In the genomic region with DNA sequence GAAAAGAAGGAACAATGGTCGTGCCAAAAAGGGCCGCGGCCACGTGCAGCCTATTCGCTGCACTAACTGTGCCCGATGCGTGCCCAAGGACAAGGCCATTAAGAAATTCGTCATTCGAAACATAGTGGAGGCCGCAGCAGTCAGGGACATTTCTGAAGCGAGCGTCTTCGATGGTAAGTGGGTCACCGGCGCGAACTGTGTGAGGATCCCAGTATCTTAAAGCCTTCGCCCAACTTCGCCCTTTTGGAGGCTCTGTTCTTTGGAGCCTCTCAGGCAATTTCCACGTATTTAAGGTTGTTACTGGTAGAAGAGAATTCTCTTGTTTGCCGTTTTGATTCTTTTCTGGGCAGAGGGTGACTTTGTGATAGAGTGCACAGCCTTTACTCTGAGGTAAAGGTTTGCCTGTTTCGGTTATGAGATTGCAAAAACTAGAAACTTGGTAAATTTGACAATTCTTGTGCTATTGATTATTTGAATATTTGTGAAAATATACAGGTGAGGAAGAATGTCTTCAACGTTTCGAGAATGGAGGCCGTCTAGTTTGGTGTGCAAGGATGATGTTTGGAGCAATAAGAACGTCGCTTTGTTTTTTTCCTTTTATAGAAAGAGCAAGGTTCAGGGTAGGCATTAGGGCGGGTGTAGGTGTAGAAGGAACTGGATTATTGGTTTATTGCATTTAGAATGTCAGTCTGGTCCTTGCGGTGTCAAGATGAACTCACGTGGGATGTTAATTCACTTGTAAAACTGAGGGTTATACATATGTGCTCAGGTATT, we compare ENCODE assay signal across 8 cellular contexts. TPM values are rescaled to one million over a fixed set of nuclear protein-coding genes. Genes with fewer than 3 reads are reported as not detected.
DNase-seq lines count a peak whose midpoint lies in the region; TF ChIP-seq lines count a peak whose summit lies in the region.

No MANE protein-coding gene starts in this region.

- no CpG with 5 or more reads among the region's 29 CpGs for WGBS in neuronal stem cell (ENCODE audit: extremely low coverage in 2 of 2, insufficient read length in 2 of 2, insufficient replicate concordance in 1 of 2), 2 donors

- peaks cover 18 to 51% (median 26%) of the 10 kb centered on the region in 4 donors for H3K4me1 Mint-ChIP-seq in CD4-positive, alpha-beta memory T cell

- H3K4me1 ChIP-seq in CD4-positive, alpha-beta memory T cell (ENCODE audit: insufficient read depth, low read length), result peaks cover 23% of the 10 kb centered on the region
- peaks cover 29% of the 10 kb centered on the region for H3K4me1 ChIP-seq in OCI-LY3 (ENCODE audit: low read length)
- peaks cover 7% of the 10 kb centered on the region for H3K4me1 ChIP-seq in endocrine pancreas (ENCODE audit: control insufficient read depth, insufficient read depth, low read length)
- H3K4me1 ChIP-seq in neuronal stem cell (ENCODE audit: control insufficient read depth in 2 of 2, insufficient read depth in 1 of 2, low read depth in 1 of 2, low read length in 2 of 2), result peaks cover 5 to 18% of the 10 kb centered on the region in 2 donors

- H3K79me2 ChIP-seq in OCI-LY3 (ENCODE audit: low read length), result peaks cover 23% of the 10 kb centered on the region

- no peak overlapping the region for H4K8ac ChIP-seq in neuronal stem cell (ENCODE audit: low read depth, low read length)

- peaks cover 0 to 3% (median 0%) of the 10 kb centered on the region in 8 donors for H3K9me3 Mint-ChIP-seq in CD4-positive, alpha-beta memory T cell

- H2BK120ac ChIP-seq in neuronal stem cell (ENCODE audit: low read depth, low read length), result no peak overlapping the region

- H3K14ac ChIP-seq in neuronal stem cell (ENCODE audit: low read length), result no peak overlapping the region

- no peak overlapping the region for H3K4ac ChIP-seq in neuronal stem cell (ENCODE audit: low read length)

- CTCF ChIA-PET in CD4-positive, alpha-beta memory T cell (lab: Charles Lee; ENCODE audit: partially characterized antibody), result no interaction called here
- CTCF ChIA-PET in GM10248 (lab: Yijun Ruan, JAX), result interaction anchor here (4.7 kb wide), 1 partner anchor 46 kb away, joined by 31 read pairs; a partner anchor contains a TSS

- H3K27ac Mint-ChIP-seq in CD4-positive, alpha-beta memory T cell, result peak overlapping the region; percentile 96 to 100 (median 99)

- H2BK5ac ChIP-seq in neuronal stem cell (ENCODE audit: low read length), result no peak overlapping the region

- TF ChIP-seq CTCF in OCI-LY3 (IDR thresholded peaks at IDR 0.05; ENCODE audit: low read depth, low read length), result no peak
- TF ChIP-seq CTCF in GM10248 (IDR thresholded peaks at IDR 0.05; ENCODE audit: control extremely low read depth, extremely low read depth, low read depth, missing control alignments), result no peak

- H3K4me2 ChIP-seq in OCI-LY3 (ENCODE audit: low read length) (peak overlapping the region; percentile 99), neuronal stem cell (ENCODE audit: insufficient read depth, low read length, poor library complexity, severe bottlenecking) (peak overlapping the region; percentile 63)

- H2BK12ac ChIP-seq in neuronal stem cell (ENCODE audit: low read length), result no peak overlapping the region

- H3K27me3 Mint-ChIP-seq in CD4-positive, alpha-beta memory T cell, result no peaks in the 10 kb centered on the region

- H2AFZ ChIP-seq in OCI-LY3 (ENCODE audit: low read depth, low read length), result no peak overlapping the region
- H2AFZ ChIP-seq in neuronal stem cell (ENCODE audit: low read length), result no peak overlapping the region

- H3K36me3 Mint-ChIP-seq in CD4-positive, alpha-beta memory T cell, result peaks cover 18 to 40% of the 10 kb centered on the region in 2 donors

- peak overlapping the region; percentile 87 for H3K27ac ChIP-seq in CD4-positive, alpha-beta memory T cell (ENCODE audit: low read depth, low read length)
- H3K27ac ChIP-seq in OCI-LY3 (ENCODE audit: low read length) (peak overlapping the region; percentile 74), neuronal stem cell (replicated peaks; ENCODE audit: low read length) (no peak overlapping the region)

- H3K9ac ChIP-seq in OCI-LY3 (ENCODE audit: low read length) (peak overlapping the region; percentile 82), endocrine pancreas (ENCODE audit: control insufficient read depth, insufficient read depth, low read length) (peak overlapping the region; percentile 98), neuronal stem cell (ENCODE audit: low read depth, low read length, poor library complexity) (peak overlapping the region; percentile 71)

- intact Hi-C loops in CD4-positive, alpha-beta memory T cell (cut with micrococcal nuclease), result no loop called here

- no peak for DNase-seq in CD4-positive, alpha-beta memory T cell
- DNase-seq in neuronal stem cell (ENCODE audit: low spot score), result no peak
- DNase-seq in NCI-H1694 treated with DMSO at 0.1 percent for 48 hours (lab: John Stamatoyannopoulos, UW), result no peak
- no peak for DNase-seq in COR-L47 (lab: John Stamatoyannopoulos, UW)
- no peak for DNase-seq in GM10248 (ENCODE audit: extremely low spot score)
- DNase-seq in inferior parietal cortex (ENCODE audit: extremely low spot score), result no peak

- peak overlapping the region; percentile 94 to 97 for H3K4me3 ChIP-seq in CD4-positive, alpha-beta memory T cell (ENCODE audit: low read length in 2 of 2)
- H3K4me3 ChIP-seq in OCI-LY3 (ENCODE audit: low read length) (peak overlapping the region; percentile 85), endocrine pancreas (ENCODE audit: control insufficient read depth, insufficient read depth, low read length) (peak overlapping the region; percentile 92), neuronal stem cell (ENCODE audit: low read length in 2 of 2) (peak overlapping the region; percentile 83 to 95)

- peak overlapping the region; percentile 98 to 100 (median 99) for H3K4me3 Mint-ChIP-seq in CD4-positive, alpha-beta memory T cell

- H4K91ac ChIP-seq in neuronal stem cell (ENCODE audit: low read depth, low read length, poor library complexity), result no peak overlapping the region

- H3K79me1 ChIP-seq in neuronal stem cell (ENCODE audit: low read depth, low read length), result peaks cover 5% of the 10 kb centered on the region

- POLR2A ChIA-PET in CD4-positive, alpha-beta memory T cell (lab: Charles Lee; ENCODE audit: partially characterized antibody), result interaction anchor here (5.0 kb wide), 1 partner anchor 76 kb away, joined by 55 read pairs; a partner anchor contains a TSS
- POLR2A ChIA-PET in GM10248 (lab: Yijun Ruan, JAX), result no interaction called here

- H2BK15ac ChIP-seq in neuronal stem cell (ENCODE audit: low read length), result no peak overlapping the region

- no peak overlapping the region for H2AK5ac ChIP-seq in neuronal stem cell (ENCODE audit: low read depth, low read length)

- H3K36me3 ChIP-seq in CD4-positive, alpha-beta memory T cell (ENCODE audit: insufficient read depth, low read length), result peaks cover 25% of the 10 kb centered on the region
- H3K36me3 ChIP-seq in OCI-LY3 (replicated peaks; ENCODE audit: low read depth, low read length) (peaks cover 30% of the 10 kb centered on the region), endocrine pancreas (ENCODE audit: control insufficient read depth, insufficient read depth, low read length) (peaks cover 5% of the 10 kb centered on the region), neuronal stem cell (replicated peaks in 1 of 2; ENCODE audit: control insufficient read depth in 2 of 2, insufficient read depth in 2 of 2, low read length in 2 of 2) (peaks cover 18 to 49% of the 10 kb centered on the region in 2 donors)

- no peak overlapping the region for H3K18ac ChIP-seq in neuronal stem cell (ENCODE audit: low read length)

- H3K27me3 ChIP-seq in CD4-positive, alpha-beta memory T cell (ENCODE audit: insufficient read depth, low read length), result no peaks in the 10 kb centered on the region
- H3K27me3 ChIP-seq in OCI-LY3 (ENCODE audit: low read depth, low read length) (no peaks in the 10 kb centered on the region), endocrine pancreas (ENCODE audit: control insufficient read depth, insufficient read depth, low read length) (no peaks in the 10 kb centered on the region), neuronal stem cell (ENCODE audit: control insufficient read depth in 3 of 3, insufficient read depth in 3 of 3, low read depth in 1 of 3, low read length in 3 of 3) (no peaks in the 10 kb centered on the region)

- peaks cover 7% of the 10 kb centered on the region for H4K20me1 ChIP-seq in OCI-LY3 (ENCODE audit: insufficient read depth, low read length)

- H3K9me3 ChIP-seq in CD4-positive, alpha-beta memory T cell (ENCODE audit: control insufficient read depth in 1 of 2, low read length in 2 of 2), result no peaks in the 10 kb centered on the region
- H3K9me3 ChIP-seq in OCI-LY3 (ENCODE audit: insufficient read depth, low read length) (no peaks in the 10 kb centered on the region), endocrine pancreas (ENCODE audit: control insufficient read depth, low read length) (no peaks in the 10 kb centered on the region), neuronal stem cell (replicated peaks in 1 of 2; ENCODE audit: control insufficient read depth in 2 of 2, insufficient read depth in 1 of 2, low read depth in 1 of 2, low read length in 2 of 2) (no peaks in the 10 kb centered on the region)

- H3K23ac ChIP-seq in neuronal stem cell (ENCODE audit: low read depth, low read length, poor library complexity), result no peak overlapping the region

RNA-seq across cellular contexts. Expression of a gene that starts 0.9 kb away (rescaled TPM):
- 10 to 100 TPM; 55.6 to 55.8 TPM for total RNA-seq in CD4-positive, alpha-beta memory T cell
- polyA plus RNA-seq in CD4-positive, alpha-beta memory T cell, result 1,000 to 10,000 TPM in 1 of 2 donors, 100 to 1,000 TPM in 1; 386 to 1,449 TPM
- polyA plus RNA-seq in neuronal stem cell (2013, experiment 1 of 2), result 589 TPM
- polyA plus RNA-seq in neuronal stem cell (2013, experiment 2 of 2), result 551 TPM

RNA-seq across cellular contexts. Expression of a gene that starts 21.8 kb away (rescaled TPM):
- total RNA-seq in CD4-positive, alpha-beta memory T cell, result 1 to 10 TPM; 7.2 to 7.9 TPM
- polyA plus RNA-seq in CD4-positive, alpha-beta memory T cell, result 1 to 10 TPM in 1 of 2 donors, under 1 TPM in 1; 0.37 to 2.2 TPM
- 9.9 TPM for polyA plus RNA-seq in neuronal stem cell (2013, experiment 1 of 2)
- polyA plus RNA-seq in neuronal stem cell (2013, experiment 2 of 2), result 9.8 TPM

RNA-seq across cellular contexts. Expression of a gene that starts 37.3 kb away (rescaled TPM):
- total RNA-seq in CD4-positive, alpha-beta memory T cell, result 1 to 10 TPM; 5.9 to 6.9 TPM
- polyA plus RNA-seq in CD4-positive, alpha-beta memory T cell, result under 1 TPM; 0.61 to 0.70 TPM
- 4.2 TPM for polyA plus RNA-seq in neuronal stem cell (2013, experiment 1 of 2)
- 3.8 TPM for polyA plus RNA-seq in neuronal stem cell (2013, experiment 2 of 2)

RNA-seq across cellular contexts. Expression of a gene that starts 45.5 kb away (rescaled TPM):
- 1 to 10 TPM; 5.4 to 5.9 TPM for total RNA-seq in CD4-positive, alpha-beta memory T cell
- polyA plus RNA-seq in CD4-positive, alpha-beta memory T cell, result not detected
- polyA plus RNA-seq in neuronal stem cell (2013, experiment 1 of 2), result 17.3 TPM
- 18.0 TPM for polyA plus RNA-seq in neuronal stem cell (2013, experiment 2 of 2)
